In genomic region chr5:177601577-177602457, GRCh38 we compare ENCODE assay signal across 11 cellular contexts. TPM values are rescaled to one million over a fixed set of nuclear protein-coding genes. Genes with fewer than 3 reads are reported as not detected.
DNase-seq lines count a peak whose midpoint lies in the region; ATAC-seq and TF ChIP-seq lines count a peak whose summit lies in the region.
"Had no signal": no experiment of that assay in that cellular context is flagged by ENCODE, and none has a peak within 500 bp of the region (broad histone marks: within the 10 kb centered on the region; RNA-seq: fewer than 3 reads in every experiment).

No MANE protein-coding gene starts in this region.

- CTCF ChIA-PET in CD8-positive, alpha-beta T cell (lab: Charles Lee), result interaction anchor here (1.2 kb wide), 1 partner anchor 10 kb away, joined by 4 read pairs; the partner anchor contains the start of gene TMED9

- H3K4me1 Mint-ChIP-seq in CD8-positive, alpha-beta T cell (ENCODE audit: low read depth), result peaks cover 35% of the 10 kb centered on the region
- peaks cover 27% of the 10 kb centered on the region for H3K4me1 Mint-ChIP-seq in HFFc6 (ENCODE audit: low read depth)
- peaks cover 44 to 53% (median 49%) of the 10 kb centered on the region in 3 donors for H3K4me1 Mint-ChIP-seq in naive B cell

- no peaks in the 10 kb centered on the region for H3K27me3 Mint-ChIP-seq in CD8-positive, alpha-beta T cell (ENCODE audit: low read depth)
- peaks cover 4% of the 10 kb centered on the region; the same call in 1 of the 2 replicates for H3K27me3 Mint-ChIP-seq in HFFc6 (ENCODE audit: insufficient read depth)
- no peaks in the 10 kb centered on the region for H3K27me3 Mint-ChIP-seq in naive B cell
- H3K27me3 Mint-ChIP-seq: dendritic cell treated with granulocyte-macrophage colony-stimulating factor and Interleukin-4, amounts not matched to agents 40 ng/mL and 50 ng/mL, for 4 days had no signal

- POLR2A ChIA-PET in CD8-positive, alpha-beta T cell (lab: Charles Lee), result no interaction called here

- peaks cover 14% of the 10 kb centered on the region for H3K4me1 ChIP-seq in CD8-positive, alpha-beta T cell (ENCODE audit: insufficient read depth, low read length)
- H3K4me1 ChIP-seq in adrenal gland (replicated peaks in 1 of 2) (peaks cover 22 to 24% of the 10 kb centered on the region in 2 donors), gastrocnemius medialis (peaks cover 13 to 18% of the 10 kb centered on the region in 2 donors)

- H3K27ac ChIP-seq in CD8-positive, alpha-beta T cell (ENCODE audit: low read depth, low read length), result no peak overlapping the region
- H3K27ac ChIP-seq in adrenal gland (peak overlapping the region in 4 of 5 donors; percentile 27 to 81 (median 58)), gastrocnemius medialis (no peak overlapping the region)
- H3K27ac ChIP-seq: thoracic aorta had no signal

- H3K36me3 ChIP-seq in CD8-positive, alpha-beta T cell (ENCODE audit: insufficient read depth, low read length), result peaks cover 7% of the 10 kb centered on the region
- H3K36me3 ChIP-seq in adrenal gland (replicated peaks in 1 of 2), result peaks cover 0 to under 1% of the 10 kb centered on the region in 2 donors
- H3K36me3 ChIP-seq in gastrocnemius medialis, result no peaks in the 10 kb centered on the region
- H3K36me3 ChIP-seq: thoracic aorta had no signal

- no peaks in the 10 kb centered on the region for H3K27me3 ChIP-seq in CD8-positive, alpha-beta T cell (ENCODE audit: insufficient read depth, low read length)
- H3K27me3 ChIP-seq in adrenal gland (no peaks in the 10 kb centered on the region), gastrocnemius medialis (no peaks in the 10 kb centered on the region)
- H3K27me3 ChIP-seq: spleen had no signal

- no peaks in the 10 kb centered on the region for H3K9me3 ChIP-seq in CD8-positive, alpha-beta T cell (ENCODE audit: low read length)
- H3K9me3 ChIP-seq in adrenal gland (replicated peaks in 1 of 3) (no peaks in the 10 kb centered on the region), gastrocnemius medialis (no peaks in the 10 kb centered on the region)
- H3K9me3 ChIP-seq: spleen, thoracic aorta had no signal

- TF ChIP-seq POLR2A in adrenal gland (IDR thresholded peaks at IDR 0.05), result peak; percentile 39 to 92
- TF ChIP-seq POLR2A in gastrocnemius medialis (IDR thresholded peaks at IDR 0.05), result no peak

- peaks cover 35% of the 10 kb centered on the region for H3K36me3 Mint-ChIP-seq in CD8-positive, alpha-beta T cell
- H3K36me3 Mint-ChIP-seq in HFFc6 (ENCODE audit: low read depth) (peaks cover 8% of the 10 kb centered on the region; the same call in 1 of the 2 replicates), naive B cell (peaks cover 0 to 18% of the 10 kb centered on the region in 2 donors)

- H3K4me3 Mint-ChIP-seq in CD8-positive, alpha-beta T cell, result peak overlapping the region; percentile 32
- H3K4me3 Mint-ChIP-seq in HFFc6 (peak overlapping the region; percentile 96), naive B cell (peak overlapping the region in 6 of 8 donors; percentile 12 to 98 (median 89))

- H3K9me3 Mint-ChIP-seq in CD8-positive, alpha-beta T cell, result no peaks in the 10 kb centered on the region
- H3K9me3 Mint-ChIP-seq in HFFc6 (no peaks in the 10 kb centered on the region), naive B cell (no peaks in the 10 kb centered on the region)
- H3K9me3 Mint-ChIP-seq: dendritic cell treated with granulocyte-macrophage colony-stimulating factor and Interleukin-4, amounts not matched to agents 40 ng/mL and 50 ng/mL, for 4 days had no signal

- 73 to 85% (median 79%) methylated on average over 8 to 13 of the region's 13 CpGs for WGBS in adrenal gland, 4 donors

- H3K4me3 ChIP-seq in CD8-positive, alpha-beta T cell (ENCODE audit: low read depth, low read length), result no peak overlapping the region
- H3K4me3 ChIP-seq in adrenal gland, result no peak overlapping the region
- no peak overlapping the region for H3K4me3 ChIP-seq in gastrocnemius medialis

- no peak for TF ChIP-seq CTCF in CD8-positive, alpha-beta T cell (IDR thresholded peaks at IDR 0.05)
- TF ChIP-seq CTCF in HFFc6 (IDR thresholded peaks at IDR 0.05) (peak; percentile 57), adrenal gland (IDR thresholded peaks at IDR 0.05) (no peak), gastrocnemius medialis (IDR thresholded peaks at IDR 0.05 in 4 of 5, conservative IDR thresholded peaks at IDR 0.05 in 1 of 5) (peak in 1 of 5 experiments; percentile 14)

- no peak overlapping the region for H3K27ac Mint-ChIP-seq in CD8-positive, alpha-beta T cell
- H3K27ac Mint-ChIP-seq in HFFc6 (0 out of 2 replicates have a peak overlapping the region, but pooled peaks have one; percentile 29), naive B cell (peak overlapping the region; percentile 64 to 100 (median 96))

- DNase-seq in CD8-positive, alpha-beta T cell, result no peak
- no peak for DNase-seq in HFFc6
- peak; percentile 53 to 93 (median 89) for DNase-seq in adrenal gland
- no peak for DNase-seq in naive B cell
- no peak for DNase-seq in putamen (ENCODE audit: low spot score)
- DNase-seq in gastrocnemius medialis, result no peak
- DNase-seq in amygdala (lab: John Stamatoyannopoulos, UW), result no peak
- DNase-seq: spleen had no signal

- intact Hi-C loops in CD8-positive, alpha-beta T cell (cut with DNase I, micrococcal nuclease), result loop anchor here (2.0 to 5.0 kb wide), 3 partner anchors 47 to 470 kb away; partner anchors contain the start of genes FAM193B (in 1 of the 2), MXD3 (in 1 of the 2) and NSD1 (in 1 of the 2)
- intact Hi-C loops in adrenal gland (cut with DNase I), result no loop called here
- intact Hi-C loops in gastrocnemius medialis (cut with DNase I; ENCODE audit: low total_unique reads), result loop anchor here (5.0 kb wide), 1 partner anchor 1065 kb away; the partner anchor contains the start of gene RNF44

- ATAC-seq in CD8-positive, alpha-beta T cell, result no peak
- ATAC-seq in naive B cell (ENCODE audit: low read depth in 2 of 2) (no peak), gastrocnemius medialis (no peak), GM19395 (IDR thresholded peaks at IDR 0.05; ENCODE audit: unreplicated experiment) (no peak)

- in situ Hi-C loops in gastrocnemius medialis (cut with MboI; ENCODE audit: low sequenced_read_pairs in 4 of 4), result no loop called here

RNA-seq across cellular contexts. Expression of gene B4GALT7, which starts 1.9 kb away (rescaled TPM):
- total RNA-seq in CD8-positive, alpha-beta T cell, result 10 to 100 TPM; 33.4 to 36.6 TPM
- total RNA-seq in HFFc6 (2021; fragmentation: NEBNext Ultra II Directional; extraction: Animal tissue kit (Norgen Biotek cat#: 25700)), result 10 to 100 TPM; 39.5 to 54.0 (median 42.9) TPM
- total RNA-seq in adrenal gland (10 to 100 TPM; 30.0 to 77.6 (median 43.8) TPM), gastrocnemius medialis (10 to 100 TPM; 11.9 to 24.8 (median 16.2) TPM)
- polyA plus RNA-seq in adrenal gland (100 to 1,000 TPM in 1 of 3 donors, 10 to 100 TPM in 2; 22.7 to 131 (median 55.1) TPM), naive B cell (ENCODE audit: low read depth in 6 of 6) (10 to 100 TPM; 22.7 to 29.6 (median 27.5) TPM)

RNA-seq across cellular contexts. Expression of gene TMED9, which starts 9.8 kb away (rescaled TPM):
- total RNA-seq in CD8-positive, alpha-beta T cell, result 10 to 100 TPM; 42.4 to 52.2 TPM
- 100 to 1,000 TPM; 350 to 457 (median 354) TPM for total RNA-seq in HFFc6 (2021; fragmentation: NEBNext Ultra II Directional; extraction: Animal tissue kit (Norgen Biotek cat#: 25700))
- 100 to 1,000 TPM in 7 of 8 donors, 10 to 100 TPM in 1; 67.6 to 265 (median 144) TPM for total RNA-seq in adrenal gland
- 100 to 1,000 TPM; 105 to 125 (median 113) TPM for polyA plus RNA-seq in adrenal gland
- polyA plus RNA-seq in naive B cell (ENCODE audit: low read depth in 6 of 6), result 100 to 1,000 TPM in 3 of 6 donors, 10 to 100 TPM in 3; 86.8 to 108 (median 99.4) TPM
- total RNA-seq in gastrocnemius medialis, result 10 to 100 TPM; 24.3 to 67.2 (median 37.3) TPM

RNA-seq across cellular contexts. Expression of gene FAM193B, which starts 47.5 kb away (rescaled TPM):
- 100 to 1,000 TPM; 136 to 141 TPM for total RNA-seq in CD8-positive, alpha-beta T cell
- total RNA-seq in HFFc6 (2021; fragmentation: NEBNext Ultra II Directional; extraction: Animal tissue kit (Norgen Biotek cat#: 25700)), result 10 to 100 TPM; 16.1 to 25.6 (median 21.6) TPM
- total RNA-seq in adrenal gland (100 to 1,000 TPM in 1 of 8 donors, 10 to 100 TPM in 7; 22.0 to 104 (median 44.0) TPM), gastrocnemius medialis (10 to 100 TPM; 13.2 to 21.3 (median 16.6) TPM)
- polyA plus RNA-seq in adrenal gland (100 to 1,000 TPM in 2 of 3 donors, 10 to 100 TPM in 1; 18.4 to 851 (median 249) TPM), naive B cell (ENCODE audit: low read depth in 6 of 6) (1 to 10 TPM; 2.9 to 6.8 (median 4.6) TPM)

Comparison
In these comparisons a context has a peak if more than half of its experiments do, and no peak if none do; other contexts are left out.
1. DNase-seq: peak in adrenal gland (7 of 7); none in CD8-positive, alpha-beta T cell (0 of 7), HFFc6 (single experiment), naive B cell (single experiment), putamen (single experiment), gastrocnemius medialis (0 of 2) and amygdala (0 of 56).
2. H3K27ac ChIP-seq: peak in adrenal gland (4 of 5); none in CD8-positive, alpha-beta T cell (single experiment) and gastrocnemius medialis (0 of 4).
3. H3K4me3 Mint-ChIP-seq: peak in every context shown above with its lines; median percentile 96 in HFFc6; 89 in naive B cell; 32 in CD8-positive, alpha-beta T cell.
4. POLR2A ChIP-seq: peak in adrenal gland (2 of 2); none in gastrocnemius medialis (0 of 2).
5. intact Hi-C loops: an anchor here in CD8-positive, alpha-beta T cell (2.0 to 5.0 kb wide) and gastrocnemius medialis (5.0 kb wide); none called in adrenal gland.